ENCODE assay signal across 24 cellular contexts in the genomic region with DNA sequence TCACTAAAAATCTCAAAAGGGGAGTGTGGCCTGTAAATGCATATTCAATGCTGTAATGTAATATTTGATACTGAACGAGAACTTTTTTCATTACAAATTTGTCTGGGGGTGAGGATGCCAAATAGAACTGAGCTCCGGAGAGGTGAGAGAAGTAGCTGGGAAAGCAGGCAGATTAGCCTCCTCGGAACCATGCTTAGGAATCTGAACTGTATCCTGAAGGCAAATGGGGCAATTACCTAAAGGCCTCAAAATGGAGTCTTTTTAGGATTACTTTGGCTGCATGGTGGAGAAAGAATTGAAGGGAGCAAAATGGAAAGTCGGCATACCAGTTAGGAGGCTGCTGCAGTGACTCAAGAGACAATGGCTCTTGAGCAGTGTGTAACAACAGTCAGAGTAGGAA.
"Had no signal": no experiment of that assay in that cellular context is flagged by ENCODE, and none has a peak within 500 bp of the region (broad histone marks: within the 10 kb centered on the region; RNA-seq: fewer than 3 reads in every experiment).

No MANE protein-coding gene starts in this region.

- H3K4me1 ChIP-seq: uterus had no signal

- H3K9me3 Mint-ChIP-seq: naive B cell; stimulated activated memory B cell treated with anti-CD40 and anti-IgM and Interleukin-4, amounts not matched to agents 10 μg/mL and 1 μg/mL and 100 μg/mL, for 72 hours; stimulated activated naive CD8-positive, alpha-beta T cell treated with anti-CD3 and anti-CD28 coated beads, Interleukin-15, amount 100 ng/mL, for 72 hours; type B pancreatic cell had no signal

- H3K27me3 ChIP-seq: heart left ventricle, ovary, right atrium auricular region, tibial nerve, uterus had no signal

- ATAC-seq: heart left ventricle; stimulated activated memory B cell treated with anti-CD40 and anti-IgM and Interleukin-4, amounts not matched to agents 10 μg/mL and 1 μg/mL and 100 μg/mL, for 72 hours; stimulated activated naive CD8-positive, alpha-beta T cell treated with anti-CD3 and anti-CD28 coated beads, Interleukin-15, amount 100 ng/mL, for 72 hours had no signal

- H3K9me3 ChIP-seq: heart left ventricle, left ventricle myocardium inferior, ovary, right atrium auricular region, tibial nerve, uterus had no signal

- H3K4me3 ChIP-seq: heart left ventricle, left ventricle myocardium inferior, lung, ovary, right atrium auricular region, smooth muscle cell, tibial nerve, uterus had no signal

- H3K4me3 Mint-ChIP-seq: mesothelial cell of epicardium; nephron progenitor cell; stimulated activated memory B cell treated with anti-CD40 and anti-IgM and Interleukin-4, amounts not matched to agents 10 μg/mL and 1 μg/mL and 100 μg/mL, for 72 hours; stimulated activated naive CD8-positive, alpha-beta T cell treated with anti-CD3 and anti-CD28 coated beads, Interleukin-15, amount 100 ng/mL, for 72 hours; type B pancreatic cell had no signal

- H3K27ac ChIP-seq: heart left ventricle, left ventricle myocardium inferior, ovary, right atrium auricular region, uterus had no signal

- H3K36me3 Mint-ChIP-seq: mesothelial cell of epicardium; naive B cell; stimulated activated memory B cell treated with anti-CD40 and anti-IgM and Interleukin-4, amounts not matched to agents 10 μg/mL and 1 μg/mL and 100 μg/mL, for 72 hours had no signal

- H3K4me1 Mint-ChIP-seq: naive B cell; stimulated activated memory B cell treated with anti-CD40 and anti-IgM and Interleukin-4, amounts not matched to agents 10 μg/mL and 1 μg/mL and 100 μg/mL, for 72 hours had no signal

- H3K27ac Mint-ChIP-seq: mesothelial cell of epicardium; progenitor cell of endocrine pancreas; stimulated activated memory B cell treated with anti-CD40 and anti-IgM and Interleukin-4, amounts not matched to agents 10 μg/mL and 1 μg/mL and 100 μg/mL, for 72 hours; stimulated activated naive CD8-positive, alpha-beta T cell treated with anti-CD3 and anti-CD28 coated beads, Interleukin-15, amount 100 ng/mL, for 72 hours; type B pancreatic cell had no signal

- DNase-seq: heart left ventricle; hypothalamus; islet precursor cell; left ventricle myocardium inferior; mesendoderm; naive B cell; nephron progenitor cell; ovary; stimulated activated CD4-positive, alpha-beta T cell treated with anti-CD3 and anti-CD28 coated beads, Interleukin-1b, Interleukin-23, amount 100 ng/mL, for 48 hours; stimulated activated CD4-positive, alpha-beta T cell treated with anti-CD3 and anti-CD28 coated beads, Interleukin-2, amount 100 ng/mL, for 48 hours; stimulated activated CD4-positive, alpha-beta T cell treated with anti-CD3 and anti-CD28 coated beads, Interleukin-4, amount 100 ng/mL, for 4 hours; stimulated activated CD8-positive, alpha-beta memory T cell treated with anti-CD3 and anti-CD28 coated beads, Interleukin-4, amount 100 ng/mL, for 48 hours; stimulated activated naive CD4-positive, alpha-beta T cell treated with Interleukin-2 at 50 U/mL for 16 hours; stimulated activated naive CD8-positive, alpha-beta T cell treated with anti-CD3 and anti-CD28 coated beads, Interleukin-15, amount 100 ng/mL, for 72 hours; substantia nigra; uterus had no signal

- H3K27me3 Mint-ChIP-seq: naive B cell; progenitor cell of endocrine pancreas; stimulated activated naive CD8-positive, alpha-beta T cell treated with anti-CD3 and anti-CD28 coated beads, Interleukin-15, amount 100 ng/mL, for 72 hours; type B pancreatic cell had no signal
